ENCODE assay signal across 1 cellular context in the genomic region with DNA sequence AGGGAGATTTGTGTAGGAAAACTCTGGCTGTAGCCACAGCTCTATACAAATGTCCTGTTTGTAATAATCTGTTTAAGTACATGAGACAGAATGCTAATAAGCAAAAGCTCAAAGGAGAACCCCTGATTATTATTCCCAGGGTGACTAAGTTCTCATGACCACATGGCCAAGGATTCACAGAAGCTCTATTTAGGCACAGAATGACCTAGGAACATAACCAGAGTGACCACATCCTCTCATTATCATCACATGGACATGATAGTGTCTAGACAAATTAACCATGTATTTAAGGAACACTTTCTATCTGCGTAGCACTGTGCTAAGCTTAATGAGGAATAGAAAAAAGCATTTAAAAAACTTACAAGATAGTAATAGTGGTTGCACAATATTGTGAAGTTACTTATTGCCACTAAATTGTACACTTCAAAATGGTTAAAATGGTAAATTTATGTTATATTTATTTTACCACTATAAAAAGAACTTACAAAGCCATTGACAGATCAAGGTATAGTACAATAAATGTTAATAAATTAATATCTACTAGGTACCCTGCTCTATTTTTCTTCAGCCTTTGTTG.
TF ChIP-seq lines count a peak whose summit lies in the region.

No MANE protein-coding gene starts in this region.

TF ChIP-seq in GM12878, 131 proteins besides CTCF, POLR2A, EP300 and RAD21 (continued from another document):
- TF ChIP-seq, protein P1, sequence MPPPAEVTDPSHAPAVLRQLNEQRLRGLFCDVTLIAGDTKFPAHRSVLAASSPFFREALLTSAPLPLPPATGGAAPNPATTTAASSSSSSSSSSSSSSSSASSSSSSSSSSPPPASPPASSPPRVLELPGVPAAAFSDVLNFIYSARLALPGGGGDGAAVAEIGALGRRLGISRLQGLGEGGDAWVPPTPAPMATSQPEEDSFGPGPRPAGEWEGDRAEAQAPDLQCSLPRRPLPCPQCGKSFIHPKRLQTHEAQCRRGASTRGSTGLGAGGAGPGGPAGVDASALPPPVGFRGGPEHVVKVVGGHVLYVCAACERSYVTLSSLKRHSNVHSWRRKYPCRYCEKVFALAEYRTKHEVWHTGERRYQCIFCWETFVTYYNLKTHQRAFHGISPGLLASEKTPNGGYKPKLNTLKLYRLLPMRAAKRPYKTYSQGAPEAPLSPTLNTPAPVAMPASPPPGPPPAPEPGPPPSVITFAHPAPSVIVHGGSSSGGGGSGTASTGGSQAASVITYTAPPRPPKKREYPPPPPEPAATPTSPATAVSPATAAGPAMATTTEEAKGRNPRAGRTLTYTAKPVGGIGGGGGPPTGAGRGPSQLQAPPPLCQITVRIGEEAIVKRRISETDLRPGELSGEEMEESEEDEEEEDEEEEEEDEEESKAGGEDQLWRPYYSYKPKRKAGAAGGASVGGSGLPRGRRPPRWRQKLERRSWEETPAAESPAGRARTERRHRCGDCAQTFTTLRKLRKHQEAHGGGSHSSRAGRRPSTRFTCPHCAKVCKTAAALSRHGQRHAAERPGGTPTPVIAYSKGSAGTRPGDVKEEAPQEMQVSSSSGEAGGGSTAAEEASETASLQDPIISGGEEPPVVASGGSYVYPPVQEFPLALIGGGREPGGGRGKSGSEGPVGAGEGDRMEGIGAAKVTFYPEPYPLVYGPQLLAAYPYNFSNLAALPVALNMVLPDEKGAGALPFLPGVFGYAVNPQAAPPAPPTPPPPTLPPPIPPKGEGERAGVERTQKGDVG (CRISPR knock-in tag; IDR thresholded peaks at IDR 0.05) = no peak
- no peak for TF ChIP-seq NR2C1 (IDR thresholded peaks at IDR 0.05)
- TF ChIP-seq SPI1 (IDR thresholded peaks at IDR 0.05; ENCODE audit: borderline replicate concordance, insufficient read depth, low read depth, low read length) = no peak
- TF ChIP-seq, protein P2, sequence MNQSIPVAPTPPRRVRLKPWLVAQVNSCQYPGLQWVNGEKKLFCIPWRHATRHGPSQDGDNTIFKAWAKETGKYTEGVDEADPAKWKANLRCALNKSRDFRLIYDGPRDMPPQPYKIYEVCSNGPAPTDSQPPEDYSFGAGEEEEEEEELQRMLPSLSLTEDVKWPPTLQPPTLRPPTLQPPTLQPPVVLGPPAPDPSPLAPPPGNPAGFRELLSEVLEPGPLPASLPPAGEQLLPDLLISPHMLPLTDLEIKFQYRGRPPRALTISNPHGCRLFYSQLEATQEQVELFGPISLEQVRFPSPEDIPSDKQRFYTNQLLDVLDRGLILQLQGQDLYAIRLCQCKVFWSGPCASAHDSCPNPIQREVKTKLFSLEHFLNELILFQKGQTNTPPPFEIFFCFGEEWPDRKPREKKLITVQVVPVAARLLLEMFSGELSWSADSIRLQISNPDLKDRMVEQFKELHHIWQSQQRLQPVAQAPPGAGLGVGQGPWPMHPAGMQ (IDR thresholded peaks at IDR 0.05; ENCODE audit: borderline replicate concordance) = no peak
- no peak for TF ChIP-seq NR2C2 (IDR thresholded peaks at IDR 0.05; ENCODE audit: borderline replicate concordance, control insufficient read depth, insufficient read length, low read depth)
- no peak for TF ChIP-seq BMI1 (IDR thresholded peaks at IDR 0.05; ENCODE audit: borderline replicate concordance)
- TF ChIP-seq EGR1 (IDR thresholded peaks at IDR 0.05; ENCODE audit: borderline replicate concordance in 1 of 2, low read depth in 2 of 2, low read length in 2 of 2) = no peak
- TF ChIP-seq, protein P3, sequence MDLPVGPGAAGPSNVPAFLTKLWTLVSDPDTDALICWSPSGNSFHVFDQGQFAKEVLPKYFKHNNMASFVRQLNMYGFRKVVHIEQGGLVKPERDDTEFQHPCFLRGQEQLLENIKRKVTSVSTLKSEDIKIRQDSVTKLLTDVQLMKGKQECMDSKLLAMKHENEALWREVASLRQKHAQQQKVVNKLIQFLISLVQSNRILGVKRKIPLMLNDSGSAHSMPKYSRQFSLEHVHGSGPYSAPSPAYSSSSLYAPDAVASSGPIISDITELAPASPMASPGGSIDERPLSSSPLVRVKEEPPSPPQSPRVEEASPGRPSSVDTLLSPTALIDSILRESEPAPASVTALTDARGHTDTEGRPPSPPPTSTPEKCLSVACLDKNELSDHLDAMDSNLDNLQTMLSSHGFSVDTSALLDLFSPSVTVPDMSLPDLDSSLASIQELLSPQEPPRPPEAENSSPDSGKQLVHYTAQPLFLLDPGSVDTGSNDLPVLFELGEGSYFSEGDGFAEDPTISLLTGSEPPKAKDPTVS (IDR thresholded peaks at IDR 0.05; ENCODE audit: low read depth, low read length) = no peak
- TF ChIP-seq NBN (IDR thresholded peaks at IDR 0.05) = no peak
- no peak for TF ChIP-seq ZNF217 (IDR thresholded peaks at IDR 0.05)
- no peak for TF ChIP-seq MYB (IDR thresholded peaks at IDR 0.05; ENCODE audit: borderline replicate concordance, low read depth, low read length)
- TF ChIP-seq MEF2A (IDR thresholded peaks at IDR 0.05; ENCODE audit: insufficient read depth, low read depth, low read length) = no peak
- no peak for TF ChIP-seq SREBF1 (IDR thresholded peaks at IDR 0.05; ENCODE audit: low read length)
- TF ChIP-seq STAT1 (conservative IDR thresholded peaks at IDR 0.05) = no peak
- TF ChIP-seq RAD51 (IDR thresholded peaks at IDR 0.05) = peak; percentile 47; the same call in 1 of the 2 replicates
- TF ChIP-seq ZSCAN29 (IDR thresholded peaks at IDR 0.05) = no peak
- TF ChIP-seq TAF1 (IDR thresholded peaks at IDR 0.05; ENCODE audit: borderline replicate concordance, low read depth, low read length) = no peak
- TF ChIP-seq RCOR1 (conservative IDR thresholded peaks at IDR 0.05; ENCODE audit: low read depth, low read length) = no peak
- TF ChIP-seq, protein P4, sequence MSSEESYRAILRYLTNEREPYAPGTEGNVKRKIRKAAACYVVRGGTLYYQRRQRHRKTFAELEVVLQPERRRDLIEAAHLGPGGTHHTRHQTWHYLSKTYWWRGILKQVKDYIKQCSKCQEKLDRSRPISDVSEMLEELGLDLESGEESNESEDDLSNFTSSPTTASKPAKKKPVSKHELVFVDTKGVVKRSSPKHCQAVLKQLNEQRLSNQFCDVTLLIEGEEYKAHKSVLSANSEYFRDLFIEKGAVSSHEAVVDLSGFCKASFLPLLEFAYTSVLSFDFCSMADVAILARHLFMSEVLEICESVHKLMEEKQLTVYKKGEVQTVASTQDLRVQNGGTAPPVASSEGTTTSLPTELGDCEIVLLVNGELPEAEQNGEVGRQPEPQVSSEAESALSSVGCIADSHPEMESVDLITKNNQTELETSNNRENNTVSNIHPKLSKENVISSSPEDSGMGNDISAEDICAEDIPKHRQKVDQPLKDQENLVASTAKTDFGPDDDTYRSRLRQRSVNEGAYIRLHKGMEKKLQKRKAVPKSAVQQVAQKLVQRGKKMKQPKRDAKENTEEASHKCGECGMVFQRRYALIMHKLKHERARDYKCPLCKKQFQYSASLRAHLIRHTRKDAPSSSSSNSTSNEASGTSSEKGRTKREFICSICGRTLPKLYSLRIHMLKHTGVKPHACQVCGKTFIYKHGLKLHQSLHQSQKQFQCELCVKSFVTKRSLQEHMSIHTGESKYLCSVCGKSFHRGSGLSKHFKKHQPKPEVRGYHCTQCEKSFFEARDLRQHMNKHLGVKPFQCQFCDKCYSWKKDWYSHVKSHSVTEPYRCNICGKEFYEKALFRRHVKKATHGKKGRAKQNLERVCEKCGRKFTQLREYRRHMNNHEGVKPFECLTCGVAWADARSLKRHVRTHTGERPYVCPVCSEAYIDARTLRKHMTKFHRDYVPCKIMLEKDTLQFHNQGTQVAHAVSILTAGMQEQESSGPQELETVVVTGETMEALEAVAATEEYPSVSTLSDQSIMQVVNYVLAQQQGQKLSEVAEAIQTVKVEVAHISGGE (CRISPR knock-in tag; IDR thresholded peaks at IDR 0.05) = no peak
- peak; percentile 39; the same call in 1 of the 2 replicates for TF ChIP-seq IKZF1 (conservative IDR thresholded peaks at IDR 0.05)
